In genomic region chr15:39672666-39673065, GRCh38 we compare ENCODE assay signal across 26 cellular contexts.
"Had no signal": no experiment of that assay in that cellular context is flagged by ENCODE, and none has a peak within 500 bp of the region (broad histone marks: within the 10 kb centered on the region; RNA-seq: fewer than 3 reads in every experiment).

No MANE protein-coding gene starts in this region.

- ATAC-seq: effector memory CD8-positive, alpha-beta T cell; left ventricle myocardium superior; lower lobe of right lung; naive thymus-derived CD8-positive, alpha-beta T cell; psoas muscle; stimulated activated memory B cell treated with anti-CD40 and anti-IgM and Interleukin-4, amounts not matched to agents 10 μg/mL and 1 μg/mL and 100 μg/mL, for 72 hours; stimulated activated naive CD8-positive, alpha-beta T cell treated with anti-CD3 and anti-CD28 coated beads, Interleukin-15, Interleukin-2, amounts not matched to agents 100 U/mL and 50 U/mL, for 24 hours had no signal

- H3K36me3 ChIP-seq: esophagus squamous epithelium, lower lobe of right lung, ovary, sigmoid colon, spleen, tibial artery had no signal

- H3K9me3 ChIP-seq: esophagus squamous epithelium, lower lobe of right lung, ovary, psoas muscle, sigmoid colon, spleen, testis, tibial artery had no signal

- H3K27ac ChIP-seq: esophagus squamous epithelium, lower lobe of right lung, ovary, psoas muscle, sigmoid colon, skin epidermis, spleen, testis, tibial artery had no signal

- H3K4me3 ChIP-seq: esophagus squamous epithelium, lower lobe of right lung, ovary, psoas muscle, sigmoid colon, skin epidermis, spleen, testis, tibial artery had no signal

- FAIRE-seq: endometrium, frontal cortex, keratinocyte, urothelium cell line had no signal

- DNase-seq: cortex of kidney; effector memory CD8-positive, alpha-beta T cell; erythroblast; esophagus squamous epithelium; immature natural killer cell; left ventricle myocardium superior; lower lobe of right lung; naive thymus-derived CD8-positive, alpha-beta T cell; occipital lobe; ovary; posterior cingulate gyrus; psoas muscle; right cardiac atrium; sigmoid colon; spleen; stimulated activated CD4-positive, alpha-beta T cell treated with anti-CD3 and anti-CD28 coated beads, Interleukin-4, amount 100 ng/mL, for 4 hours; stimulated activated naive CD8-positive, alpha-beta T cell treated with anti-CD3 and anti-CD28 coated beads, Interleukin-15, Interleukin-2, amounts not matched to agents 100 U/mL and 50 U/mL, for 24 hours; substantia nigra; testis; tibial artery had no signal

- H3K27me3 ChIP-seq: esophagus squamous epithelium, ovary, sigmoid colon, spleen, testis, tibial artery had no signal

- H3K4me1 ChIP-seq: esophagus squamous epithelium, lower lobe of right lung, spleen, testis had no signal
